In genomic region chr2:10617241-10617640, GRCh38 we compare ENCODE assay signal across 19 cellular contexts.
DNase-seq lines count a peak whose midpoint lies in the region; ATAC-seq, FAIRE-seq and TF ChIP-seq lines count a peak whose summit lies in the region.
"Had no signal": no experiment of that assay in that cellular context is flagged by ENCODE, and none has a peak within 500 bp of the region (broad histone marks: within the 10 kb centered on the region; RNA-seq: fewer than 3 reads in every experiment).

No MANE protein-coding gene starts in this region.

- H3K4me1 Mint-ChIP-seq in astrocyte (ENCODE audit: low read depth, unreplicated experiment) (peaks cover 23% of the 10 kb centered on the region), memory B cell (no peaks in the 10 kb centered on the region)

- 42 to 50% methylated on average over 5 of the region's 5 CpGs for WGBS in thyroid gland, 2 donors

- FAIRE-seq in astrocyte (lab: Jason Lieb, UNC), result no peak
- FAIRE-seq: A549, D721Med, G401.6, GM12891 had no signal

- POLR2A ChIA-PET in PC-3 (lab: Charles Lee; ENCODE audit: unreplicated experiment) (no interaction called here), RWPE1 (lab: Yijun Ruan, JAX; ENCODE audit: low non-redundant PET) (no interaction called here)

- BruUV-seq in PC-3 (replicated peaks; lab: Mats Ljungman, UMichigan), result no TSS peak

- H3K4me2 ChIP-seq in PC-3 (ENCODE audit: low read length), result peak overlapping the region; percentile 73
- H3K4me2 ChIP-seq in astrocyte (ENCODE audit: low read length), result peak overlapping the region; percentile 18
- H3K4me2 ChIP-seq: A549 had no signal

- H3K4me3 ChIP-seq in PC-3 (ENCODE audit: low read length) (no peak overlapping the region; the same call in 1 of the 2 replicates), astrocyte (ENCODE audit: insufficient read depth, low read depth, low read length) (no peak overlapping the region), thyroid gland (replicated peaks in 1 of 3) (no peak overlapping the region)
- H3K4me3 ChIP-seq: A549, HAP-1 had no signal

- H3K27me3 Mint-ChIP-seq in astrocyte (ENCODE audit: low read depth, unreplicated experiment) (no peaks in the 10 kb centered on the region), memory B cell (no peaks in the 10 kb centered on the region)
- H3K27me3 Mint-ChIP-seq: CD4-positive, alpha-beta memory T cell had no signal

- H3K4me1 ChIP-seq in PC-3 (ENCODE audit: insufficient read depth, low read length) (peaks cover 28% of the 10 kb centered on the region), astrocyte (ENCODE audit: insufficient read depth, low read length) (peaks cover 32% of the 10 kb centered on the region), thyroid gland (peaks cover 27 to 39% of the 10 kb centered on the region in 2 donors)
- H3K4me1 ChIP-seq: A549 had no signal

- H3K9me2 ChIP-seq in PC-3 (replicated peaks; ENCODE audit: low read length), result no peaks in the 10 kb centered on the region

- H3K36me3 Mint-ChIP-seq in astrocyte (ENCODE audit: low read depth, unreplicated experiment), result peaks cover 9% of the 10 kb centered on the region
- H3K36me3 Mint-ChIP-seq in memory B cell, result peaks cover 29% of the 10 kb centered on the region

- intact Hi-C loops in PC-3 (cut with micrococcal nuclease) (no loop called here), thyroid gland (cut with DNase I) (no loop called here)

- no peaks in the 10 kb centered on the region for H3K9me3 Mint-ChIP-seq in astrocyte (ENCODE audit: unreplicated experiment)
- H3K9me3 Mint-ChIP-seq in memory B cell, result no peaks in the 10 kb centered on the region
- H3K9me3 Mint-ChIP-seq: CD4-positive, alpha-beta memory T cell had no signal

- H3K9ac ChIP-seq in PC-3 (ENCODE audit: low read length) (no peak overlapping the region), astrocyte (ENCODE audit: low read length) (no peak overlapping the region)

- no peak overlapping the region for H2AFZ ChIP-seq in PC-3 (ENCODE audit: low read length)
- H2AFZ ChIP-seq in astrocyte (ENCODE audit: low read depth, low read length), result no peak overlapping the region

- no peaks in the 10 kb centered on the region for H3K9me3 ChIP-seq in PC-3 (ENCODE audit: low read length)
- no peaks in the 10 kb centered on the region for H3K9me3 ChIP-seq in astrocyte (ENCODE audit: insufficient read depth, low read depth, low read length)
- no peaks in the 10 kb centered on the region for H3K9me3 ChIP-seq in thyroid gland
- H3K9me3 ChIP-seq: A549, BE2C, HAP-1 had no signal

- no peaks in the 10 kb centered on the region for H4K20me1 ChIP-seq in PC-3 (ENCODE audit: low read length)
- peaks cover 20% of the 10 kb centered on the region for H4K20me1 ChIP-seq in astrocyte (ENCODE audit: insufficient read depth, low read length)

- ATAC-seq in PC-3, result peak; percentile 91
- no peak for ATAC-seq in memory B cell (ENCODE audit: low read depth)
- no peak for ATAC-seq in GM18505 (IDR thresholded peaks at IDR 0.05; ENCODE audit: unreplicated experiment)
- ATAC-seq: A549 had no signal

- CTCF ChIA-PET in PC-3 (lab: Charles Lee), result no interaction called here
- CTCF ChIA-PET in RWPE1 (lab: Yijun Ruan, JAX), result no interaction called here

- H3K36me3 ChIP-seq in PC-3 (ENCODE audit: low read depth, low read length) (peaks cover 5% of the 10 kb centered on the region; the same call in 1 of the 2 replicates), astrocyte (ENCODE audit: insufficient read depth, low read length) (peaks cover 4% of the 10 kb centered on the region), thyroid gland (no peaks in the 10 kb centered on the region)

- H3K27ac Mint-ChIP-seq in astrocyte (ENCODE audit: unreplicated experiment), result no peak overlapping the region
- peak overlapping the region; percentile 2 for H3K27ac Mint-ChIP-seq in memory B cell

- H3K27me3 ChIP-seq in PC-3 (ENCODE audit: low read length), result no peaks in the 10 kb centered on the region
- no peaks in the 10 kb centered on the region for H3K27me3 ChIP-seq in astrocyte (ENCODE audit: insufficient read depth, low read length)
- H3K27me3 ChIP-seq in thyroid gland, result no peaks in the 10 kb centered on the region
- H3K27me3 ChIP-seq: BE2C had no signal

- H3F3A ChIP-seq in PC-3 (ENCODE audit: low read length, unreplicated experiment), result peaks cover 4% of the 10 kb centered on the region

- H3K79me2 ChIP-seq in PC-3 (ENCODE audit: low read length) (no peaks in the 10 kb centered on the region), astrocyte (ENCODE audit: insufficient read depth, low read length) (no peaks in the 10 kb centered on the region)

- no peak for TF ChIP-seq CTCF in PC-3 (conservative IDR thresholded peaks at IDR 0.05; ENCODE audit: low read depth, low read length)
- TF ChIP-seq CTCF in astrocyte (IDR thresholded peaks at IDR 0.05; ENCODE audit: insufficient read depth, low read depth, low read length), result no peak
- TF ChIP-seq CTCF in thyroid gland (IDR thresholded peaks at IDR 0.05), result no peak
- TF ChIP-seq CTCF in RWPE1 (conservative IDR thresholded peaks at IDR 0.05; ENCODE audit: low read depth), result no peak

- H3K27ac ChIP-seq in PC-3 (ENCODE audit: low read length) (peak overlapping the region; percentile 74), astrocyte (ENCODE audit: low read depth, low read length) (no peak overlapping the region), thyroid gland (peak overlapping the region in 2 of 3 donors; percentile 35 to 53), RWPE1 (no peak overlapping the region)
- H3K27ac ChIP-seq: A549, C4-2B had no signal

- TF ChIP-seq POLR2A in thyroid gland (IDR thresholded peaks at IDR 0.05) (no peak), GM18505 (IDR thresholded peaks at IDR 0.05; ENCODE audit: borderline replicate concordance, extremely low read depth, insufficient read depth, insufficient read length) (no peak)

- H3K4me3 Mint-ChIP-seq in astrocyte (ENCODE audit: unreplicated experiment) (no peak overlapping the region), memory B cell (no peak overlapping the region)
- H3K4me3 Mint-ChIP-seq: CD4-positive, alpha-beta memory T cell had no signal

- DNase-seq in PC-3, result peak; percentile 66
- DNase-seq in astrocyte (ENCODE audit: low read depth), result no peak
- no peak for DNase-seq in memory B cell (ENCODE audit: low spot score in 2 of 2)
- peak in 1 of 2 donors; percentile 34 for DNase-seq in thyroid gland
- DNase-seq in RWPE1 (ENCODE audit: low spot score), result no peak
- DNase-seq in activated T-cell treated with anti-CD3 and anti-CD28 coated beads, Interleukin-2, amount 50 U/mL, for 48 hours, result no peak
- DNase-seq: BE2C; CD4-positive, alpha-beta memory T cell; DMS153; DMS79 treated with DMSO at 0.1 percent for 48 hours; EL; GOT3 had no signal

Comparison
In these comparisons a context has a peak if more than half of its experiments do, and no peak if none do; other contexts are left out.
1. H3K27ac ChIP-seq: peak in PC-3 (single experiment) and thyroid gland (2 of 3); none in astrocyte (single experiment) and RWPE1 (single experiment).